Comparison of ENCODE assay signal across 31 cellular contexts in genomic region chr2:9602412-9602811, GRCh38.
"Had no signal": no experiment of that assay in that cellular context is flagged by ENCODE, and none has a peak within 500 bp of the region (broad histone marks: within the 10 kb centered on the region; RNA-seq: fewer than 3 reads in every experiment).

No MANE protein-coding gene starts in this region.

- H3K27me3 Mint-ChIP-seq: progenitor cell of endocrine pancreas; stimulated activated memory B cell treated with anti-CD40 and anti-IgM and Interleukin-4, amounts not matched to agents 10 μg/mL and 1 μg/mL and 100 μg/mL, for 72 hours; stimulated activated naive CD8-positive, alpha-beta T cell treated with anti-CD3 and anti-CD28 coated beads, Interleukin-15, amount 100 ng/mL, for 72 hours had no signal

- FAIRE-seq: urothelium cell line had no signal

- DNase-seq: natural killer cell; occipital lobe; ovary; posterior cingulate gyrus; psoas muscle; right cardiac atrium; spleen; stimulated activated CD4-positive, alpha-beta T cell treated with anti-CD3 and anti-CD28 coated beads, Interleukin-12 subunit alpha, Interleukin-12 subunit beta, amount 100 ng/mL, for 4 hours; stimulated activated CD4-positive, alpha-beta T cell treated with anti-CD3 and anti-CD28 coated beads, Interleukin-1b, Interleukin-23, amount 100 ng/mL, for 48 hours; stimulated activated CD4-positive, alpha-beta T cell treated with anti-CD3 and anti-CD28 coated beads, Interleukin-4, amount 100 ng/mL, for 1 hour; stimulated activated CD4-positive, alpha-beta T cell treated with anti-CD3 and anti-CD28 coated beads, Interleukin-4, amount 100 ng/mL, for 4 hours; stimulated activated CD8-positive, alpha-beta memory T cell treated with anti-CD3 and anti-CD28 coated beads, Interleukin-4, amount 100 ng/mL, for 48 hours; stimulated activated naive CD4-positive, alpha-beta T cell; stimulated activated naive CD8-positive, alpha-beta T cell treated with anti-CD3 and anti-CD28 coated beads, Interleukin-15, amount 100 ng/mL, for 72 hours; stimulated activated naive CD8-positive, alpha-beta T cell treated with anti-CD3 and anti-CD28 coated beads, Interleukin-15, Interleukin-2, amounts not matched to agents 100 U/mL and 50 U/mL, for 24 hours; substantia nigra; testis; tibial artery; transverse colon; upper lobe of left lung had no signal

- H3K27ac Mint-ChIP-seq: nephron; neural progenitor cell; stimulated activated memory B cell treated with anti-CD40 and anti-IgM and Interleukin-4, amounts not matched to agents 10 μg/mL and 1 μg/mL and 100 μg/mL, for 72 hours; stimulated activated naive CD8-positive, alpha-beta T cell treated with anti-CD3 and anti-CD28 coated beads, Interleukin-15, amount 100 ng/mL, for 72 hours had no signal

- ATAC-seq: natural killer cell; psoas muscle; right cardiac atrium; sciatic nerve; stimulated activated memory B cell treated with anti-CD40 and anti-IgM and Interleukin-4, amounts not matched to agents 10 μg/mL and 1 μg/mL and 100 μg/mL, for 72 hours; stimulated activated naive CD8-positive, alpha-beta T cell treated with anti-CD3 and anti-CD28 coated beads, Interleukin-15, amount 100 ng/mL, for 72 hours; stimulated activated naive CD8-positive, alpha-beta T cell treated with anti-CD3 and anti-CD28 coated beads, Interleukin-15, Interleukin-2, amounts not matched to agents 100 U/mL and 50 U/mL, for 24 hours had no signal

- H3K27ac ChIP-seq: neural progenitor cell, ovary, parathyroid adenoma, psoas muscle, skin epidermis, spleen, suprapubic skin, testis, tibial artery, transverse colon, upper lobe of left lung, vagina had no signal

- H3K9ac ChIP-seq: neural progenitor cell, parathyroid adenoma had no signal

- H3K36me3 ChIP-seq: ovary had no signal

- H3K27me3 ChIP-seq: neural progenitor cell, ovary, spleen, suprapubic skin, testis, tibial artery, transverse colon, upper lobe of left lung, vagina had no signal

- H3K4me2 ChIP-seq: neural progenitor cell, smooth muscle cell had no signal

- H2AFZ ChIP-seq: neural progenitor cell, parathyroid adenoma had no signal

- H3K4me3 Mint-ChIP-seq: natural killer cell; nephron; neural progenitor cell; stimulated activated memory B cell treated with anti-CD40 and anti-IgM and Interleukin-4, amounts not matched to agents 10 μg/mL and 1 μg/mL and 100 μg/mL, for 72 hours; stimulated activated naive CD8-positive, alpha-beta T cell treated with anti-CD3 and anti-CD28 coated beads, Interleukin-15, amount 100 ng/mL, for 72 hours had no signal

- H3K4me1 Mint-ChIP-seq: nephron had no signal

- H3K9me3 Mint-ChIP-seq: natural killer cell had no signal

- H3K4me3 ChIP-seq: neural progenitor cell, ovary, psoas muscle, skin epidermis, smooth muscle cell, spleen, suprapubic skin, testis, tibial artery, transverse colon, upper lobe of left lung, vagina had no signal

- H3K4me1 ChIP-seq: neural progenitor cell, parathyroid adenoma, psoas muscle, testis had no signal

- H3K9me3 ChIP-seq: ovary, testis had no signal
